34 cellular contexts compared by ENCODE assay signal in the genomic region with DNA sequence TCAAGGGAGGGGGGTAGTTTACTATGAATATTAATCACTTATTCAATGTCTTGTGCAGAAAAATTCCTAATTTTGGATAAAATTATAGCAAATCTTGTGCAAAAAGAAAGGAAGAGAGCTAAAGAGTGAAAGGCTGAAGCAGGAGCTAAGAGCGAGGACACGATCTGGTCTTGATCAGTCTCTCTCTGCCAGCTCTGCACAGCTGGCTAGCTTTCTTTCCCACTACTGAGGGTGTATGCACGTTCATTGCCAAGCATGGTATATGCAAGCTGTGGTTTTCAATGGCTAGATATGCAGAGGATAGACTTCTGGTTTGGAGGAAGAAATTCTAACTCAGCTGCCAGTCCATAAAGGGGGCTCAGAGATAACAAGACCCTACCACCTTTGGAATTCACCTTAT.
A peak's percentile ranks its signal among the peaks of the same experiment; 100 is the strongest.
DNase-seq lines count a peak whose midpoint lies in the region; ATAC-seq and TF ChIP-seq lines count a peak whose summit lies in the region.
"Had no signal": no experiment of that assay in that cellular context is flagged by ENCODE, and none has a peak within 500 bp of the region (broad histone marks: within the 10 kb centered on the region; RNA-seq: fewer than 3 reads in every experiment).

No MANE protein-coding gene starts in this region.

- no peak overlapping the region for H3K4me2 ChIP-seq in neural progenitor cell
- H3K4me2 ChIP-seq: A549; BLaER1; BLaER1 treated with 17β-estradiol and CSF1 and Interleukin-3, amounts not matched to agents 10 nM and 100 nM had no signal

- H3F3A ChIP-seq in neural progenitor cell (ENCODE audit: low read depth): no peaks in the 10 kb centered on the region

- no peak overlapping the region for H3K27ac ChIP-seq in neural progenitor cell
- H3K27ac ChIP-seq in caudate nucleus (ENCODE audit: low read depth, low read length): no peak overlapping the region
- H3K27ac ChIP-seq: 22Rv1; A549; BLaER1; BLaER1 treated with 17β-estradiol and CSF1 and Interleukin-3, amounts not matched to agents 10 nM and 100 nM; C4-2B had no signal

- H3K27ac Mint-ChIP-seq in neural progenitor cell (no peak overlapping the region), type B pancreatic cell (no peak overlapping the region)
- no peak overlapping the region for H3K27ac Mint-ChIP-seq in stimulated activated memory B cell treated with anti-CD40 and anti-IgM and Interleukin-4, amounts not matched to agents 10 μg/mL and 1 μg/mL and 100 μg/mL, for 72 hours
- H3K27ac Mint-ChIP-seq: B cell; CD14-positive monocyte; CD4-positive, alpha-beta memory T cell; CD4-positive, alpha-beta T cell; CD4-positive, CD25-positive, alpha-beta regulatory T cell; CD8-positive, alpha-beta memory T cell; CD8-positive, alpha-beta T cell had no signal

- H3K9me3 ChIP-seq in BE2C: peaks cover 18% of the 10 kb centered on the region
- peaks cover 11% of the 10 kb centered on the region for H3K9me3 ChIP-seq in neural progenitor cell (ENCODE audit: low read depth)
- H3K9me3 ChIP-seq: BLaER1; BLaER1 treated with 17β-estradiol and CSF1 and Interleukin-3, amounts not matched to agents 10 nM and 100 nM; Caco-2 had no signal

- H3K27me3 ChIP-seq in BE2C (no peaks in the 10 kb centered on the region), neural progenitor cell (no peaks in the 10 kb centered on the region)
- H3K27me3 ChIP-seq: BLaER1; BLaER1 treated with 17β-estradiol and CSF1 and Interleukin-3, amounts not matched to agents 10 nM and 100 nM had no signal

- H3K4me1 ChIP-seq in BE2C: peaks cover 13% of the 10 kb centered on the region
- H3K4me1 ChIP-seq in neural progenitor cell: peaks cover 9% of the 10 kb centered on the region
- H3K4me1 ChIP-seq: A549; BLaER1; BLaER1 treated with 17β-estradiol and CSF1 and Interleukin-3, amounts not matched to agents 10 nM and 100 nM; Caco-2 had no signal

- H3K4me1 Mint-ChIP-seq in neural progenitor cell (peaks cover 6% of the 10 kb centered on the region), type B pancreatic cell (ENCODE audit: unreplicated experiment) (peaks cover 5% of the 10 kb centered on the region)
- H3K4me1 Mint-ChIP-seq in stimulated activated memory B cell treated with anti-CD40 and anti-IgM and Interleukin-4, amounts not matched to agents 10 μg/mL and 1 μg/mL and 100 μg/mL, for 72 hours: no peaks in the 10 kb centered on the region
- H3K4me1 Mint-ChIP-seq: B cell; CD14-positive monocyte; CD4-positive, alpha-beta memory T cell; CD4-positive, CD25-positive, alpha-beta regulatory T cell; CD8-positive, alpha-beta memory T cell had no signal

- no peaks in the 10 kb centered on the region for H4K20me1 ChIP-seq in neural progenitor cell (ENCODE audit: low read depth)
- H4K20me1 ChIP-seq: BLaER1; BLaER1 treated with 17β-estradiol and CSF1 and Interleukin-3, amounts not matched to agents 10 nM and 100 nM had no signal

- H3K36me3 ChIP-seq in BE2C (no peaks in the 10 kb centered on the region), neural progenitor cell (no peaks in the 10 kb centered on the region)
- H3K36me3 ChIP-seq: BLaER1; BLaER1 treated with 17β-estradiol and CSF1 and Interleukin-3, amounts not matched to agents 10 nM and 100 nM had no signal

- H3K4me3 ChIP-seq in BE2C (ENCODE audit: low read depth, low read length) (no peak overlapping the region), neural progenitor cell (no peak overlapping the region)
- no peak overlapping the region for H3K4me3 ChIP-seq in Jurkat, Clone E6-1 (ENCODE audit: low read length)
- H3K4me3 ChIP-seq: A549; BLaER1; BLaER1 treated with 17β-estradiol and CSF1 and Interleukin-3, amounts not matched to agents 10 nM and 100 nM had no signal

- TF ChIP-seq CTCF in BE2C (IDR thresholded peaks at IDR 0.05; ENCODE audit: low read depth, low read length): no peak
- no peak for TF ChIP-seq CTCF in neural progenitor cell (IDR thresholded peaks at IDR 0.05)
- TF ChIP-seq CTCF in type B pancreatic cell (conservative IDR thresholded peaks at IDR 0.05): no peak

- H3K9ac ChIP-seq in neural progenitor cell: no peak overlapping the region
- H3K9ac ChIP-seq: BLaER1; BLaER1 treated with 17β-estradiol and CSF1 and Interleukin-3, amounts not matched to agents 10 nM and 100 nM had no signal

- H3K36me3 Mint-ChIP-seq in neural progenitor cell (no peaks in the 10 kb centered on the region), type B pancreatic cell (no peaks in the 10 kb centered on the region)
- no peaks in the 10 kb centered on the region for H3K36me3 Mint-ChIP-seq in stimulated activated memory B cell treated with anti-CD40 and anti-IgM and Interleukin-4, amounts not matched to agents 10 μg/mL and 1 μg/mL and 100 μg/mL, for 72 hours
- H3K36me3 Mint-ChIP-seq: CD14-positive monocyte; CD4-positive, alpha-beta memory T cell; CD4-positive, CD25-positive, alpha-beta regulatory T cell; CD8-positive, alpha-beta memory T cell; CD8-positive, alpha-beta T cell had no signal

- H3K79me2 ChIP-seq in neural progenitor cell (ENCODE audit: low read depth): no peaks in the 10 kb centered on the region

- peaks cover 5% of the 10 kb centered on the region for H3K9me3 Mint-ChIP-seq in neural progenitor cell
- H3K9me3 Mint-ChIP-seq in stimulated activated memory B cell treated with anti-CD40 and anti-IgM and Interleukin-4, amounts not matched to agents 10 μg/mL and 1 μg/mL and 100 μg/mL, for 72 hours: no peaks in the 10 kb centered on the region
- H3K9me3 Mint-ChIP-seq in type B pancreatic cell: peaks cover 5% of the 10 kb centered on the region
- H3K9me3 Mint-ChIP-seq: CD4-positive, alpha-beta T cell; CD8-positive, alpha-beta T cell had no signal

- peak overlapping the region; percentile 40 for H2AFZ ChIP-seq in neural progenitor cell (replicated peaks)

- H3K27me3 Mint-ChIP-seq in neural progenitor cell (ENCODE audit: insufficient read depth, low read depth) (no peaks in the 10 kb centered on the region), type B pancreatic cell (no peaks in the 10 kb centered on the region)
- no peaks in the 10 kb centered on the region for H3K27me3 Mint-ChIP-seq in stimulated activated memory B cell treated with anti-CD40 and anti-IgM and Interleukin-4, amounts not matched to agents 10 μg/mL and 1 μg/mL and 100 μg/mL, for 72 hours
- H3K27me3 Mint-ChIP-seq: B cell; CD4-positive, alpha-beta memory T cell; CD4-positive, alpha-beta T cell; CD4-positive, CD25-positive, alpha-beta regulatory T cell; CD8-positive, alpha-beta memory T cell had no signal

- DNase-seq in BE2C: peak; percentile 96
- peak; percentile 24 for DNase-seq in Jurkat, Clone E6-1 (ENCODE audit: low read depth, low spot score)
- DNase-seq in neural progenitor cell (ENCODE audit: low spot score): no peak
- DNase-seq in type B pancreatic cell (ENCODE audit: extremely low spot score, unreplicated experiment): no peak
- DNase-seq in caudate nucleus (lab: John Stamatoyannopoulos, UW): no peak
- DNase-seq: 8988T; ACHN; AML-193; C1 segment of cervical spinal cord; Caco-2; Calu3; CD4-positive, alpha-beta memory T cell; CD4-positive, alpha-beta T cell; CD4-positive, CD25-positive, alpha-beta regulatory T cell; CD8-positive, alpha-beta memory T cell; CD8-positive, alpha-beta T cell; COR-L47; DMS 273 treated with DMSO at 0.1 percent for 48 hours; DMS153; DMS53; DMS79; DMS79 treated with DMSO at 0.1 percent for 48 hours; DND-41; EL had no signal

- ATAC-seq in stimulated activated memory B cell treated with anti-CD40 and anti-IgM and Interleukin-4, amounts not matched to agents 10 μg/mL and 1 μg/mL and 100 μg/mL, for 72 hours: peak; percentile 51
- ATAC-seq in HG02642 (IDR thresholded peaks at IDR 0.05; ENCODE audit: poor library complexity, unreplicated experiment): no peak
- no peak for ATAC-seq in HG02938 (IDR thresholded peaks at IDR 0.05; ENCODE audit: unreplicated experiment)
- ATAC-seq: A549; CD8-positive, alpha-beta T cell had no signal

- H3K4me3 Mint-ChIP-seq in neural progenitor cell (no peak overlapping the region), type B pancreatic cell (no peak overlapping the region)
- H3K4me3 Mint-ChIP-seq in stimulated activated memory B cell treated with anti-CD40 and anti-IgM and Interleukin-4, amounts not matched to agents 10 μg/mL and 1 μg/mL and 100 μg/mL, for 72 hours: no peak overlapping the region
- H3K4me3 Mint-ChIP-seq: B cell; CD14-positive monocyte; CD4-positive, alpha-beta memory T cell; CD4-positive, alpha-beta T cell; CD4-positive, CD25-positive, alpha-beta regulatory T cell; CD8-positive, alpha-beta memory T cell; CD8-positive, alpha-beta T cell had no signal

Comparison
In these comparisons a context has a peak if more than half of its experiments do, and no peak if none do; other contexts are left out.
1. DNase-seq: peak in BE2C (single experiment) and Jurkat, Clone E6-1 (single experiment); none in neural progenitor cell (single experiment), type B pancreatic cell (single experiment) and caudate nucleus (0 of 61).